ENCODE assay signal across 8 cellular contexts in the genomic region with DNA sequence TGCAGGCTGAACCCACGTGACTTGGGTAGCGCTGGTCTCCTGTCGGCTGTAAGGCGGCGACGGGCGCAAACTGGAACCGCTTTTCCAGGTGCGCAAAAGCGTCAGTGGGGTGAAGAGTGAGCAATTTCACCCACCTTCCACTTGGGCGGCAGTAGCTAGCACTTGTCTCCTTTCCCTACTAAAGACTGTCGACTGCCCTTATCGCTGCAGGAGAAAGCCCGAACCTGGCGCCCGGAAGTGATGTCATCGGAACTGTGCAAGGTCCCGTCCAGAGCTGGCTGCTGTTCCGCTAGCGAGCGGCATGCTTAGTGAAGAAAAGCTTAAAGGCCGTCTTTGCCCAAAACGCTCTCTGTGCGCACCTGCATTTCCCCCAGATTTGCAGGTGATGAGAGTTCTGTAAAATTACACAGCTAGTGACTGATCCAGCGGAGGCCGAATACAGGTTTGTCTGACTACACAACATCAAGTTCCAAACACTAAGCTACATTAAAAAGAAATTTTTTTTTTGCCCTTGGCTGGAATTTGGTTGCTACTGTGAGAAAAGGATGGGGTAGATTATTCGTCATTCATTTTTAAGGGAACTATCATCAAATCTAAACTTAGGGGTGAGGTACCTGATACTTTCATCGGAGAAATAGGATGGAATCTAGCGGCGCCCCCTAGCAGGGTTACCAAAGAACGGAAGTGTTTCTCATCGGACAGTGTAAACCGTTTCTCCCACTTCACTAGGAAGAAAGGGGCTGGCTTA. TPM values are rescaled to one million over a fixed set of nuclear protein-coding genes. Genes with fewer than 3 reads are reported as not detected.
DNase-seq lines count a peak whose midpoint lies in the region; ATAC-seq and TF ChIP-seq lines count a peak whose summit lies in the region.

A gene with protein sequence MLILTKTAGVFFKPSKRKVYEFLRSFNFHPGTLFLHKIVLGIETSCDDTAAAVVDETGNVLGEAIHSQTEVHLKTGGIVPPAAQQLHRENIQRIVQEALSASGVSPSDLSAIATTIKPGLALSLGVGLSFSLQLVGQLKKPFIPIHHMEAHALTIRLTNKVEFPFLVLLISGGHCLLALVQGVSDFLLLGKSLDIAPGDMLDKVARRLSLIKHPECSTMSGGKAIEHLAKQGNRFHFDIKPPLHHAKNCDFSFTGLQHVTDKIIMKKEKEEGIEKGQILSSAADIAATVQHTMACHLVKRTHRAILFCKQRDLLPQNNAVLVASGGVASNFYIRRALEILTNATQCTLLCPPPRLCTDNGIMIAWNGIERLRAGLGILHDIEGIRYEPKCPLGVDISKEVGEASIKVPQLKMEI (minus strand): TSS at position 242 of the 748 bp plus-strand sequence. CDS start 1,152 bp downstream, outside the sequence.

- H3K4me1 Mint-ChIP-seq in type B pancreatic cell (ENCODE audit: unreplicated experiment) = peaks cover 4% of the 10 kb centered on the region

- DNase-seq in NCI-H128 (lab: John Stamatoyannopoulos, UW; ENCODE audit: unreplicated experiment) = peak; percentile 72
- peak; percentile 94 for DNase-seq in adipocyte (ENCODE audit: low read depth)
- peak; percentile 96 for DNase-seq in cardiac septum (ENCODE audit: low spot score)
- DNase-seq in trophoblast cell = peak; percentile 83 to 91
- DNase-seq in type B pancreatic cell (ENCODE audit: extremely low spot score, unreplicated experiment) = peak; percentile 88

- no peak within 1 kb of the TSS for H2AK5ac ChIP-seq in trophoblast cell (ENCODE audit: low read length)

- H3K4me3 Mint-ChIP-seq in type B pancreatic cell = peak within 1 kb of the TSS; percentile 95

- H3K36me3 ChIP-seq in SU-DHL-6 (ENCODE audit: low read length) (peaks cover 5% of the 10 kb centered on the region; the same call in 1 of the 2 replicates), adipocyte (ENCODE audit: control insufficient read depth, insufficient read depth, low read length, severe bottlenecking) (peaks cover 14% of the 10 kb centered on the region), trophoblast cell (ENCODE audit: control insufficient read depth in 1 of 2, insufficient read depth in 2 of 2, low read length in 2 of 2) (peaks cover 0 to 2% of the 10 kb centered on the region in 2 experiments)

- no peak within 1 kb of the TSS for H3K4ac ChIP-seq in trophoblast cell (ENCODE audit: low read depth, low read length)

- H4K91ac ChIP-seq in trophoblast cell (ENCODE audit: low read depth, low read length) = peak within 1 kb of the TSS; percentile 21

- peak within 1 kb of the TSS; percentile 98 for H3K27ac ChIP-seq in SU-DHL-6 (ENCODE audit: low read depth, low read length)
- peak within 1 kb of the TSS; percentile 67 for H3K27ac ChIP-seq in trophoblast cell (ENCODE audit: low read depth, low read length)

- no peak within 1 kb of the TSS for H3K23ac ChIP-seq in trophoblast cell (ENCODE audit: low read length)

- H2BK5ac ChIP-seq in trophoblast cell (ENCODE audit: low read depth, low read length, poor library complexity) = peak within 1 kb of the TSS; percentile 23

- H3K9me3 ChIP-seq in SU-DHL-6 (ENCODE audit: insufficient read depth, low read length) = no peaks in the 10 kb centered on the region
- H3K9me3 ChIP-seq in adipocyte (ENCODE audit: control insufficient read depth, low read length) = no peaks in the 10 kb centered on the region
- no peaks in the 10 kb centered on the region for H3K9me3 ChIP-seq in trophoblast cell (ENCODE audit: insufficient read depth, low read depth, low read length)

- no CpG with 5 or more reads among the region's 33 CpGs for WGBS in trophoblast cell (ENCODE audit: extremely low coverage, insufficient coverage, insufficient read length)

- H3K14ac ChIP-seq in trophoblast cell (ENCODE audit: low read length) = peak within 1 kb of the TSS; percentile 13

- H4K20me1 ChIP-seq in SU-DHL-6 (ENCODE audit: low read depth, low read length) = no peaks in the 10 kb centered on the region

- H3K79me2 ChIP-seq in SU-DHL-6 (ENCODE audit: insufficient read depth, low read length) (peaks cover 8% of the 10 kb centered on the region; the same call in 1 of the 2 replicates), trophoblast cell (ENCODE audit: control insufficient read depth, insufficient read depth, low read length, poor library complexity) (no peaks in the 10 kb centered on the region)

- H3K9ac ChIP-seq in SU-DHL-6 (ENCODE audit: low read length) (peak within 1 kb of the TSS; percentile 92), adipocyte (ENCODE audit: low read length) (peak within 1 kb of the TSS; percentile 86), trophoblast cell (ENCODE audit: low read length) (peak within 1 kb of the TSS; percentile 97)

- peak within 1 kb of the TSS; percentile 90 for H2AFZ ChIP-seq in SU-DHL-6 (ENCODE audit: low read depth, low read length, severe bottlenecking)
- H2AFZ ChIP-seq in trophoblast cell (ENCODE audit: insufficient read depth, low read length, poor library complexity) = peak within 1 kb of the TSS; percentile 93

- H3K79me1 ChIP-seq in trophoblast cell (ENCODE audit: low read length) = peaks cover 3% of the 10 kb centered on the region

- H3K4me1 ChIP-seq in adipocyte (ENCODE audit: control insufficient read depth, insufficient read depth, low read length) (peaks cover 18% of the 10 kb centered on the region), trophoblast cell (ENCODE audit: control insufficient read depth in 1 of 2, insufficient read depth in 2 of 2, low read length in 2 of 2) (no peaks in the 10 kb centered on the region)

- H3F3A ChIP-seq in SU-DHL-6 (ENCODE audit: insufficient read depth) = peaks cover 39% of the 10 kb centered on the region

- no peaks in the 10 kb centered on the region for H3K27me3 Mint-ChIP-seq in type B pancreatic cell

- no peak within 1 kb of the TSS for H3K18ac ChIP-seq in trophoblast cell (ENCODE audit: low read length)

- peak within 1 kb of the TSS; percentile 33 for H2BK120ac ChIP-seq in trophoblast cell (ENCODE audit: insufficient read depth, low read length, poor library complexity)

- H3K27me3 ChIP-seq in SU-DHL-6 (ENCODE audit: low read length) (no peaks in the 10 kb centered on the region), adipocyte (replicated peaks; ENCODE audit: control insufficient read depth, insufficient read depth, low read length) (no peaks in the 10 kb centered on the region), trophoblast cell (ENCODE audit: insufficient read depth, low read length) (no peaks in the 10 kb centered on the region)

- H4K12ac ChIP-seq in trophoblast cell (ENCODE audit: low read depth, low read length) = peak within 1 kb of the TSS; percentile 65

- H2BK12ac ChIP-seq in trophoblast cell (ENCODE audit: low read length) = no peak within 1 kb of the TSS

- no peaks in the 10 kb centered on the region for H3K9me2 ChIP-seq in SU-DHL-6 (replicated peaks; ENCODE audit: insufficient read depth, low read length)

- H3K4me2 ChIP-seq in SU-DHL-6 (ENCODE audit: low read depth, low read length, poor library complexity, severe bottlenecking) = peak within 1 kb of the TSS; percentile 98
- peak within 1 kb of the TSS; percentile 90 for H3K4me2 ChIP-seq in trophoblast cell (ENCODE audit: low read length)

- peak; percentile 98 for ATAC-seq in HG02759 (IDR thresholded peaks at IDR 0.05; ENCODE audit: unreplicated experiment)

- H3K9me3 Mint-ChIP-seq in type B pancreatic cell = no peaks in the 10 kb centered on the region

- peak within 1 kb of the TSS; percentile 92 for H3K27ac Mint-ChIP-seq in type B pancreatic cell

- H3K4me3 ChIP-seq in SU-DHL-6 (ENCODE audit: insufficient read depth, low read length, poor library complexity, severe bottlenecking) (peak within 1 kb of the TSS; percentile 86), adipocyte (ENCODE audit: low read length) (peak within 1 kb of the TSS; percentile 98), trophoblast cell (ENCODE audit: low read depth, low read length) (peak within 1 kb of the TSS; percentile 81)

- intact Hi-C loops in cardiac septum (cut with DNase I) = loop anchor here (1.0 to 2.0 kb wide), 2 partner anchors 22 to 88 kb away; a partner anchor contains a TSS

- peak within 1 kb of the TSS; percentile 70 for H4K8ac ChIP-seq in trophoblast cell (ENCODE audit: low read depth, low read length)

- TF ChIP-seq CTCF in GM12873 (IDR thresholded peaks at IDR 0.05; ENCODE audit: insufficient read depth, low read depth, low read length, missing control alignments) (peak; percentile 60), SU-DHL-6 (IDR thresholded peaks at IDR 0.05; ENCODE audit: insufficient read depth, low read length, poor library complexity, severe bottlenecking) (no peak), type B pancreatic cell (conservative IDR thresholded peaks at IDR 0.05) (peak; percentile 65)

- H3K36me3 Mint-ChIP-seq in type B pancreatic cell = peaks cover 6% of the 10 kb centered on the region

RNA-seq across cellular contexts. Expression of the gene that starts here (rescaled TPM):
- total RNA-seq in cardiac septum = 5.4 TPM
- polyA plus RNA-seq in trophoblast cell (2013) = 5.6 and 5.7 TPM in 2 replicates
- 7.6 and 13.7 TPM in 2 replicates for total RNA-seq in type B pancreatic cell (ENCODE audit: low replicate concordance)

Comparison
In these comparisons a context has a peak if more than half of its experiments do, and no peak if none do; other contexts are left out.
1. Peak in every context shown above with its lines: DNase-seq, ATAC-seq, H3K4me3 ChIP-seq and H3K27ac ChIP-seq.